ENCODE assay signal across 20 cellular contexts in genomic region chr16:75038036-75038959, GRCh38. TPM values are rescaled to one million over a fixed set of nuclear protein-coding genes. Genes with fewer than 3 reads are reported as not detected.
DNase-seq lines count a peak whose midpoint lies in the region; ATAC-seq, FAIRE-seq and TF ChIP-seq lines count a peak whose summit lies in the region.
"Had no signal": no experiment of that assay in that cellular context is flagged by ENCODE, and none has a peak within 500 bp of the region (broad histone marks: within the 10 kb centered on the region; RNA-seq: fewer than 3 reads in every experiment).

No MANE protein-coding gene starts in this region.

- H3K4me1 Mint-ChIP-seq in T-cell = peaks cover 11 to 28% (median 17%) of the 10 kb centered on the region in 3 donors

- peaks cover 0 to 5% (median 0%) of the 10 kb centered on the region in 3 donors for H3K9me3 Mint-ChIP-seq in T-cell

- H3K9me3 ChIP-seq in HEK293 (ENCODE audit: control insufficient read depth, insufficient read depth, low read depth, low read length) = no peaks in the 10 kb centered on the region
- H3K9me3 ChIP-seq: SK-N-SH had no signal

- peak; percentile 65 for DNase-seq in A172 (ENCODE audit: low spot score)
- no peak for DNase-seq in T-cell
- no peak for DNase-seq in coronary artery (ENCODE audit: low spot score)
- no peak for DNase-seq in frontal cortex (ENCODE audit: low spot score in 2 of 2)
- DNase-seq in caudate nucleus (lab: John Stamatoyannopoulos, UW) = no peak
- no peak for DNase-seq in stimulated activated CD4-positive, alpha-beta T cell treated with anti-CD3 and anti-CD28 coated beads, Interleukin-4, amount 100 ng/mL, for 4 hours
- DNase-seq: activated B cell treated with CpG ODN at 0.5 μM for 24 hours; activated CD8-positive, alpha-beta memory T cell treated with anti-CD3 and anti-CD28 coated beads, Interleukin-2, amount 10 ng/mL, durations not matched to agents 7 days and 5 days; activated naive CD4-positive, alpha-beta T cell; Calu3; hypothalamus; NCI-H187 treated with DMSO at 0.1 percent for 48 hours; NCI-H524; SK-N-SH; stimulated activated naive CD8-positive, alpha-beta T cell treated with anti-CD3 and anti-CD28 coated beads, Interleukin-15, amount 100 ng/mL, for 72 hours had no signal

- H3K27me3 Mint-ChIP-seq in T-cell = no peaks in the 10 kb centered on the region
- H3K27me3 Mint-ChIP-seq: activated CD8-positive, alpha-beta memory T cell treated with anti-CD3 and anti-CD28 coated beads, Interleukin-2, amount 10 ng/mL, durations not matched to agents 7 days and 5 days; stimulated activated naive CD8-positive, alpha-beta T cell treated with anti-CD3 and anti-CD28 coated beads, Interleukin-15, amount 100 ng/mL, for 72 hours had no signal

- H3K4me3 ChIP-seq in HEK293 (ENCODE audit: low read depth, low read length) = no peak overlapping the region
- H3K4me3 ChIP-seq in coronary artery = peak overlapping the region; percentile 12
- H3K4me3 ChIP-seq: skin epidermis, vagina had no signal

- no peak for FAIRE-seq in frontal cortex (lab: Jason Lieb, UNC)

- peak overlapping the region; percentile 43 to 71 for H3K27ac Mint-ChIP-seq in T-cell
- H3K27ac Mint-ChIP-seq: activated B cell treated with CpG ODN at 0.5 μM for 24 hours; activated CD8-positive, alpha-beta memory T cell treated with anti-CD3 and anti-CD28 coated beads, Interleukin-2, amount 10 ng/mL, durations not matched to agents 7 days and 5 days; stimulated activated naive CD8-positive, alpha-beta T cell treated with anti-CD3 and anti-CD28 coated beads, Interleukin-15, amount 100 ng/mL, for 72 hours had no signal

- H3K27ac ChIP-seq in HEK293 (ENCODE audit: extremely low read depth, low read depth, low read length) (no peak overlapping the region), coronary artery (no peak overlapping the region), caudate nucleus (ENCODE audit: low read depth, low read length) (no peak overlapping the region)
- H3K27ac ChIP-seq: parathyroid adenoma, vagina had no signal

- no peaks in the 10 kb centered on the region for H3K4me1 ChIP-seq in HEK293 (ENCODE audit: control insufficient read depth, insufficient read depth, low read length)

- CTCF ChIA-PET in HEK293 (lab: Yijun Ruan, JAX) (no interaction called here), T-cell (lab: Charles Lee) (no interaction called here)

- H3K36me3 Mint-ChIP-seq in T-cell = peaks cover 12% of the 10 kb centered on the region

- TF ChIP-seq CTCF in HEK293 (tag by site-specific recombination; IDR thresholded peaks at IDR 0.05) (no peak), coronary artery (IDR thresholded peaks at IDR 0.05) (no peak)

- peak overlapping the region in 1 of 3 donors; percentile 12 for H3K4me3 Mint-ChIP-seq in T-cell
- H3K4me3 Mint-ChIP-seq: activated B cell treated with CpG ODN at 0.5 μM for 24 hours; activated CD8-positive, alpha-beta memory T cell treated with anti-CD3 and anti-CD28 coated beads, Interleukin-2, amount 10 ng/mL, durations not matched to agents 7 days and 5 days; stimulated activated naive CD8-positive, alpha-beta T cell treated with anti-CD3 and anti-CD28 coated beads, Interleukin-15, amount 100 ng/mL, for 72 hours had no signal

- ATAC-seq in T-cell (replicated peaks in 1 of 4) (no peak), HG02759 (IDR thresholded peaks at IDR 0.05; ENCODE audit: unreplicated experiment) (no peak)
- ATAC-seq: activated CD8-positive, alpha-beta memory T cell treated with anti-CD3 and anti-CD28 coated beads, Interleukin-2, amount 10 ng/mL, durations not matched to agents 7 days and 5 days; stimulated activated naive CD8-positive, alpha-beta T cell treated with anti-CD3 and anti-CD28 coated beads, Interleukin-15, amount 100 ng/mL, for 72 hours had no signal

- peaks cover 0 to 4% of the 10 kb centered on the region in 2 experiments; a peak in 1 of 3 replicates for H3K36me3 ChIP-seq in HEK293 (ENCODE audit: control insufficient read depth in 2 of 2, insufficient read depth in 1 of 2, low read length in 2 of 2)

- POLR2A ChIA-PET in HEK293 (lab: Yijun Ruan, JAX) = no interaction called here
- POLR2A ChIA-PET in T-cell (lab: Charles Lee) = interaction anchor here in 1 of 2 donors (0.6 kb wide), 1 partner anchor 394 kb away, joined by 5 read pairs; no protein-coding TSS in a partner anchor

TF ChIP-seq in HEK293, 187 proteins besides CTCF, POLR2A, EP300 and RAD21:
- TF ChIP-seq TRIM28 (IDR thresholded peaks at IDR 0.05; ENCODE audit: borderline replicate concordance, low read length) (peak; percentile 18; the same call in 1 of the 2 replicates), ZNF645 (tag by site-specific recombination; IDR thresholded peaks at IDR 0.05) (no peak), SETDB1 (IDR thresholded peaks at IDR 0.05; ENCODE audit: insufficient read length, low read length) (peak; percentile 81), ZNF571 (tag by site-specific recombination; IDR thresholded peaks at IDR 0.05) (no peak), FEZF1 (tag by site-specific recombination; IDR thresholded peaks at IDR 0.05) (no peak)

RNA-seq across cellular contexts. Expression of gene ZNRF1, which starts 39.5 kb away (rescaled TPM):
- 13.7 and 30.6 TPM in 2 replicates for total RNA-seq in A172 (2014; rRNA removed; shearing (Covaris generic))
- total RNA-seq in T-cell = 1 to 10 TPM; 5.5 to 7.8 (median 7.5) TPM
- total RNA-seq in frontal cortex = 19.2 TPM

RNA-seq across cellular contexts. Expression of gene WDR59, which starts 53.4 kb away (rescaled TPM):
- total RNA-seq in A172 (2014; rRNA removed; shearing (Covaris generic)) = 8.9 and 17.2 TPM in 2 replicates
- total RNA-seq in T-cell = 100 to 1,000 TPM in 4 of 5 donors, 10 to 100 TPM in 1; 97.7 to 120 (median 108) TPM
- 19.6 TPM for total RNA-seq in frontal cortex
